In genomic region chr2:226763320-226763719, GRCh38 we compare ENCODE assay signal across 1 cellular context.
TF ChIP-seq lines count a peak whose summit lies in the region.

No MANE protein-coding gene starts in this region.

TF ChIP-seq in IMR-90, 13 proteins besides CTCF, POLR2A, EP300 and RAD21:
- no peak for TF ChIP-seq MXI1 (IDR thresholded peaks at IDR 0.05; ENCODE audit: borderline replicate concordance, low read depth, low read length)
- no peak for TF ChIP-seq MAFK (IDR thresholded peaks at IDR 0.05; ENCODE audit: low read depth, low read length)
- no peak for TF ChIP-seq FOS (IDR thresholded peaks at IDR 0.05; ENCODE audit: low read depth, low read length)
- no peak for TF ChIP-seq RFX5 (IDR thresholded peaks at IDR 0.05; ENCODE audit: low read depth, low read length)
- TF ChIP-seq NFE2L2 (IDR thresholded peaks at IDR 0.05; ENCODE audit: low read depth, low read length): no peak
- no peak for TF ChIP-seq BHLHE40 (IDR thresholded peaks at IDR 0.05; ENCODE audit: low read depth, low read length)
- no peak for TF ChIP-seq RCOR1 (IDR thresholded peaks at IDR 0.05; ENCODE audit: insufficient replicate concordance, low read length)
- TF ChIP-seq ELK1 (IDR thresholded peaks at IDR 0.05; ENCODE audit: borderline replicate concordance, low read depth, low read length): no peak
- no peak for TF ChIP-seq CEBPB (IDR thresholded peaks at IDR 0.05; ENCODE audit: low read depth, low read length)
- TF ChIP-seq SMC3 (IDR thresholded peaks at IDR 0.05; ENCODE audit: low read depth, low read length): no peak
- no peak for TF ChIP-seq USF2 (IDR thresholded peaks at IDR 0.05; ENCODE audit: low read depth, low read length)
- TF ChIP-seq MAZ (IDR thresholded peaks at IDR 0.05; ENCODE audit: borderline replicate concordance, low read depth, low read length): no peak
- TF ChIP-seq CHD1 (IDR thresholded peaks at IDR 0.05; ENCODE audit: low read depth, low read length): no peak
